In genomic region chr21:46079357-46080170, GRCh38 we compare ENCODE assay signal across 11 cellular contexts. TPM values are rescaled to one million over a fixed set of nuclear protein-coding genes. Genes with fewer than 3 reads are reported as not detected.
DNase-seq lines count a peak whose midpoint lies in the region; ATAC-seq and TF ChIP-seq lines count a peak whose summit lies in the region.
"Had no signal": no experiment of that assay in that cellular context is flagged by ENCODE, and none has a peak within 500 bp of the region (broad histone marks: within the 10 kb centered on the region; RNA-seq: fewer than 3 reads in every experiment).

No MANE protein-coding gene starts in this region.

- no peaks in the 10 kb centered on the region for H3K36me3 Mint-ChIP-seq in activated naive CD8-positive, alpha-beta T cell
- no peaks in the 10 kb centered on the region for H3K36me3 Mint-ChIP-seq in activated naive CD8-positive, alpha-beta T cell treated with anti-CD3 and anti-CD28 coated beads, Interleukin-2, amount 50 U/mL, for 24 hours (ENCODE audit: low read depth)
- H3K36me3 Mint-ChIP-seq: CD4-positive, alpha-beta memory T cell had no signal

- WGBS in aorta, 2 donors: 66 to 69% methylated on average over 34 of the region's 34 CpGs

- H3K9me3 Mint-ChIP-seq in activated naive CD8-positive, alpha-beta T cell (ENCODE audit: low read depth): no peaks in the 10 kb centered on the region
- H3K9me3 Mint-ChIP-seq in activated naive CD8-positive, alpha-beta T cell treated with anti-CD3 and anti-CD28 coated beads, Interleukin-2, amount 50 U/mL, for 24 hours: no peaks in the 10 kb centered on the region

- H3K4me3 ChIP-seq in brain microvascular endothelial cell (ENCODE audit: low read depth, low read length) (no peak overlapping the region), lower lobe of right lung (no peak overlapping the region), aorta (ENCODE audit: low read length in 2 of 2) (no peak overlapping the region)

- DNase-seq in activated naive CD8-positive, alpha-beta T cell treated with anti-CD3 and anti-CD28 coated beads, Interleukin-2, amount 50 U/mL, for 24 hours: no peak
- DNase-seq in brain microvascular endothelial cell (peak; percentile 77), lower lobe of right lung (peak; percentile 41), aorta (peak; percentile 73 to 85), NCI-H1694 treated with DMSO at 0.1 percent for 48 hours (lab: John Stamatoyannopoulos, UW) (no peak)
- DNase-seq: CD4-positive, alpha-beta memory T cell; MV-4-11 had no signal

- H3K27me3 Mint-ChIP-seq in activated naive CD8-positive, alpha-beta T cell: no peaks in the 10 kb centered on the region
- peaks cover 2% of the 10 kb centered on the region for H3K27me3 Mint-ChIP-seq in activated naive CD8-positive, alpha-beta T cell treated with anti-CD3 and anti-CD28 coated beads, Interleukin-2, amount 50 U/mL, for 24 hours

- no peaks in the 10 kb centered on the region for H3K27me3 ChIP-seq in brain microvascular endothelial cell (replicated peaks)
- H3K27me3 ChIP-seq in lower lobe of right lung (ENCODE audit: low read depth): peaks cover 14% of the 10 kb centered on the region
- no peaks in the 10 kb centered on the region for H3K27me3 ChIP-seq in aorta (ENCODE audit: control insufficient read depth in 1 of 2, insufficient read depth in 2 of 2, low read length in 1 of 2)

- H3K4me1 Mint-ChIP-seq in activated naive CD8-positive, alpha-beta T cell (ENCODE audit: low read depth): no peaks in the 10 kb centered on the region
- no peaks in the 10 kb centered on the region for H3K4me1 Mint-ChIP-seq in activated naive CD8-positive, alpha-beta T cell treated with anti-CD3 and anti-CD28 coated beads, Interleukin-2, amount 50 U/mL, for 24 hours
- H3K4me1 Mint-ChIP-seq: CD4-positive, alpha-beta memory T cell had no signal

- no peak for ATAC-seq in activated naive CD8-positive, alpha-beta T cell treated with anti-CD3 and anti-CD28 coated beads, Interleukin-2, amount 50 U/mL, for 24 hours
- ATAC-seq in lower lobe of right lung (no peak), aorta (ENCODE audit: low FRiP score) (peak; percentile 42), HG03342 (IDR thresholded peaks at IDR 0.05; ENCODE audit: unreplicated experiment) (no peak), GM19455 (IDR thresholded peaks at IDR 0.05; ENCODE audit: unreplicated experiment) (no peak)
- ATAC-seq: esophagus mucosa had no signal

- intact Hi-C loops in lower lobe of right lung (cut with DNase I): no loop called here
- intact Hi-C loops in aorta (cut with DNase I): no loop called here

- H3K27ac Mint-ChIP-seq in activated naive CD8-positive, alpha-beta T cell: peak overlapping the region; percentile 41
- H3K27ac Mint-ChIP-seq in activated naive CD8-positive, alpha-beta T cell treated with anti-CD3 and anti-CD28 coated beads, Interleukin-2, amount 50 U/mL, for 24 hours: no peak overlapping the region

- H3K4me3 Mint-ChIP-seq in activated naive CD8-positive, alpha-beta T cell: no peak overlapping the region
- H3K4me3 Mint-ChIP-seq in activated naive CD8-positive, alpha-beta T cell treated with anti-CD3 and anti-CD28 coated beads, Interleukin-2, amount 50 U/mL, for 24 hours: no peak overlapping the region
- H3K4me3 Mint-ChIP-seq: CD4-positive, alpha-beta memory T cell had no signal

- H3K4me1 ChIP-seq in lower lobe of right lung (no peaks in the 10 kb centered on the region), aorta (ENCODE audit: control insufficient read depth in 1 of 2, insufficient read depth in 2 of 2, low read length in 2 of 2) (no peaks in the 10 kb centered on the region)

- in situ Hi-C loops in brain microvascular endothelial cell (cut with HindIII; ENCODE audit: low pct_ligation_motif_present, low sequenced_read_pairs): no loop called here

- H3K9me3 ChIP-seq in lower lobe of right lung (no peaks in the 10 kb centered on the region), aorta (ENCODE audit: control insufficient read depth, low read length) (no peaks in the 10 kb centered on the region)

- H3K27ac ChIP-seq in brain microvascular endothelial cell (peak overlapping the region; percentile 58), lower lobe of right lung (no peak overlapping the region), aorta (ENCODE audit: low read depth in 1 of 2, low read length in 2 of 2) (no peak overlapping the region)

- no peaks in the 10 kb centered on the region for H3K36me3 ChIP-seq in brain microvascular endothelial cell (replicated peaks)
- H3K36me3 ChIP-seq in lower lobe of right lung: no peaks in the 10 kb centered on the region
- no peaks in the 10 kb centered on the region for H3K36me3 ChIP-seq in aorta (ENCODE audit: control insufficient read depth in 1 of 2, insufficient read depth in 2 of 2, low read length in 1 of 2)

- no peak for TF ChIP-seq CTCF in brain microvascular endothelial cell (IDR thresholded peaks at IDR 0.05; ENCODE audit: low read depth, low read length, missing control alignments)
- no peak for TF ChIP-seq CTCF in lower lobe of right lung (IDR thresholded peaks at IDR 0.05)

RNA-seq across cellular contexts. Expression of gene COL6A2, which starts 18.3 kb away (rescaled TPM):
- 227 TPM for total RNA-seq in lower lobe of right lung
- total RNA-seq in aorta: 1,000 to 10,000 TPM; 1,386 to 1,431 TPM
- 1,000 to 10,000 TPM in 1 of 2 donors, 100 to 1,000 TPM in 1; 335 to 3,611 TPM for polyA plus RNA-seq in aorta

Comparison
In these comparisons a context has a peak if more than half of its experiments do, and no peak if none do; other contexts are left out.
1. DNase-seq: peak in brain microvascular endothelial cell (single experiment), lower lobe of right lung (single experiment) and aorta (2 of 2); none in activated naive CD8-positive, alpha-beta T cell treated with anti-CD3 and anti-CD28 coated beads, Interleukin-2, amount 50 U/mL, for 24 hours (single experiment) and NCI-H1694 treated with DMSO at 0.1 percent for 48 hours (single experiment).